1 cellular context compared by ENCODE assay signal in genomic region chr11:116605543-116605942, GRCh38.
TF ChIP-seq lines count a peak whose summit lies in the region.

No MANE protein-coding gene starts in this region.

TF ChIP-seq in HepG2, 621 proteins besides CTCF, POLR2A, EP300 and RAD21 (continued from another document and continues in another):
- 0 out of 2 replicates have a peak, but pooled peaks have one; percentile 51 for TF ChIP-seq ZNF142 (CRISPR knock-in tag; IDR thresholded peaks at IDR 0.05)
- TF ChIP-seq ZNF18 (CRISPR knock-in tag; IDR thresholded peaks at IDR 0.05; ENCODE audit: insufficient replicate concordance), result no peak
- no peak for TF ChIP-seq ZNF562 (CRISPR knock-in tag; IDR thresholded peaks at IDR 0.05; ENCODE audit: borderline replicate concordance)
- no peak for TF ChIP-seq ARHGAP35 (CRISPR knock-in tag; IDR thresholded peaks at IDR 0.05; ENCODE audit: borderline replicate concordance)
- TF ChIP-seq KMT2A (CRISPR knock-in tag; IDR thresholded peaks at IDR 0.05), result 0 out of 2 replicates have a peak, but pooled peaks have one; percentile 31
- peak; percentile 94 for TF ChIP-seq ATF6 (CRISPR knock-in tag; conservative IDR thresholded peaks at IDR 0.05)
- TF ChIP-seq AHDC1 (CRISPR knock-in tag; IDR thresholded peaks at IDR 0.05; ENCODE audit: borderline replicate concordance), result no peak
- no peak for TF ChIP-seq ZNF251 (CRISPR knock-in tag; IDR thresholded peaks at IDR 0.05)
- TF ChIP-seq GZF1 (CRISPR knock-in tag; IDR thresholded peaks at IDR 0.05), result no peak
- no peak for TF ChIP-seq ZNF768 (CRISPR knock-in tag; IDR thresholded peaks at IDR 0.05)
- TF ChIP-seq USF2 (IDR thresholded peaks at IDR 0.05; ENCODE audit: low read depth, low read length), result no peak
- TF ChIP-seq USF2 (CRISPR knock-in tag; IDR thresholded peaks at IDR 0.05; ENCODE audit: borderline replicate concordance), result no peak
- peak; percentile 73; the same call in 1 of the 2 replicates for TF ChIP-seq MED13 (CRISPR knock-in tag; IDR thresholded peaks at IDR 0.05)
- no peak for TF ChIP-seq SP2 (CRISPR knock-in tag; IDR thresholded peaks at IDR 0.05)
- peak; percentile 85 for TF ChIP-seq RFXANK (CRISPR knock-in tag; IDR thresholded peaks at IDR 0.05)
- TF ChIP-seq ZBTB25 (CRISPR knock-in tag; IDR thresholded peaks at IDR 0.05), result peak; percentile 82; the same call in 1 of the 2 replicates
- TF ChIP-seq THAP8 (CRISPR knock-in tag; IDR thresholded peaks at IDR 0.05; ENCODE audit: borderline replicate concordance), result no peak
- no peak for TF ChIP-seq ATF3 (CRISPR knock-in tag; IDR thresholded peaks at IDR 0.05)
- TF ChIP-seq HNRNPH1 (optimal IDR thresholded peaks at IDR 0.05; ENCODE audit: low read depth, low read length), result no peak
- TF ChIP-seq JUNB (CRISPR knock-in tag; IDR thresholded peaks at IDR 0.05; ENCODE audit: borderline replicate concordance), result no peak; the same call in 1 of the 2 replicates
- no peak for TF ChIP-seq PREB (CRISPR knock-in tag; IDR thresholded peaks at IDR 0.05)
- TF ChIP-seq E2F1 (CRISPR knock-in tag; IDR thresholded peaks at IDR 0.05), result no peak
- TF ChIP-seq HNF4A (CRISPR knock-in tag; IDR thresholded peaks at IDR 0.05), result no peak
- no peak for TF ChIP-seq ZSCAN29 (CRISPR knock-in tag; conservative IDR thresholded peaks at IDR 0.05)
- peak; percentile 53; the same call in 1 of the 2 replicates for TF ChIP-seq ZNF563 (CRISPR knock-in tag; IDR thresholded peaks at IDR 0.05)
- no peak for TF ChIP-seq NRL (CRISPR knock-in tag; IDR thresholded peaks at IDR 0.05; ENCODE audit: borderline replicate concordance)
- peak; percentile 22; the same call in 1 of the 2 replicates for TF ChIP-seq ZXDC (CRISPR knock-in tag; IDR thresholded peaks at IDR 0.05)
